Comparison of ENCODE assay signal across 22 cellular contexts in the genomic region with DNA sequence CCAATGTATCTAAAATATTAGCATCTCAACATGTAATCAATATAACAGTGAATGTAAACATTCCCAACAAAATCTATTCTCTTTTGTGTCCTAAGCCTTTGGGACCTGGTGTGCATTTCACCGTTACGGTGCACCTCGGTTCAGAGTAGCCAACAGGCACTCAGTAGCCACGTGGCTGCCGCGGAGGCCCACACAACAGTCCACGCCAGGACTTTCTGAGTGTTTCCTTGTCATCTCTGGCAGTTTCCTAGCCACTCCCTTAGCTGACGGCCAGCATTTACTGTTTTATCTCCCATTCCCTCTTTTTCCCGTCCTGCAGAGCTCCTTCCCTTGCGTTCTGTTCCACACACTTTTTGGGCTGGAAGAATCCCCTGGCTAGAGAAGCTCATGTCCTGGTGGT. TPM values are rescaled to one million over a fixed set of nuclear protein-coding genes. Genes with fewer than 3 reads are reported as not detected.
DNase-seq lines count a peak whose midpoint lies in the region; ATAC-seq, FAIRE-seq and TF ChIP-seq lines count a peak whose summit lies in the region.
"Had no signal": no experiment of that assay in that cellular context is flagged by ENCODE, and none has a peak within 500 bp of the region (broad histone marks: within the 10 kb centered on the region; RNA-seq: fewer than 3 reads in every experiment).

No MANE protein-coding gene starts in this region.

- peaks cover 21% of the 10 kb centered on the region for H3K4me1 Mint-ChIP-seq in neural progenitor cell
- H3K4me1 Mint-ChIP-seq: B cell had no signal

- H4K20me1 ChIP-seq in neural progenitor cell (ENCODE audit: low read depth) = no peaks in the 10 kb centered on the region
- H4K20me1 ChIP-seq: BLaER1 had no signal

- ATAC-seq in Right ventricle myocardium inferior = no peak
- no peak for ATAC-seq in Right ventricle myocardium superior (ENCODE audit: poor library complexity)
- ATAC-seq: CD8-positive, alpha-beta T cell had no signal

- H3K27me3 Mint-ChIP-seq in neural progenitor cell (ENCODE audit: insufficient read depth, low read depth) = peaks cover 4% of the 10 kb centered on the region
- H3K27me3 Mint-ChIP-seq: B cell; CD4-positive, CD25-positive, alpha-beta regulatory T cell had no signal

- H3K36me3 Mint-ChIP-seq in neural progenitor cell = peaks cover 9% of the 10 kb centered on the region

- H3K27ac ChIP-seq in kidney (ENCODE audit: low read depth in 2 of 2, low read length in 2 of 2) = no peak overlapping the region
- no peak overlapping the region for H3K27ac ChIP-seq in neural progenitor cell
- H3K27ac ChIP-seq in breast epithelium = no peak overlapping the region
- H3K27ac ChIP-seq: 22Rv1, C4-2B had no signal

- H3K9me3 ChIP-seq in kidney (ENCODE audit: control insufficient read depth in 1 of 2, low read length in 2 of 2) (no peaks in the 10 kb centered on the region), neural progenitor cell (ENCODE audit: low read depth) (no peaks in the 10 kb centered on the region), breast epithelium (no peaks in the 10 kb centered on the region)
- H3K9me3 ChIP-seq: BLaER1, Caco-2, HAP-1 had no signal

- no peak overlapping the region for H3K4me3 ChIP-seq in kidney (ENCODE audit: low read length in 2 of 2)
- H3K4me3 ChIP-seq in neural progenitor cell = no peak overlapping the region
- H3K4me3 ChIP-seq in breast epithelium = no peak overlapping the region
- H3K4me3 ChIP-seq: BLaER1, HAP-1 had no signal

- H3K27me3 ChIP-seq in neural progenitor cell (no peaks in the 10 kb centered on the region), breast epithelium (no peaks in the 10 kb centered on the region)
- H3K27me3 ChIP-seq: BLaER1 had no signal

- H3K4me2 ChIP-seq in neural progenitor cell = no peak overlapping the region
- H3K4me2 ChIP-seq: BLaER1 had no signal

- H3K27ac Mint-ChIP-seq in neural progenitor cell = peak overlapping the region; percentile 66
- H3K27ac Mint-ChIP-seq: B cell; CD4-positive, CD25-positive, alpha-beta regulatory T cell; CD8-positive, alpha-beta T cell; HFFc6 had no signal

- no peak overlapping the region for H3K4me3 Mint-ChIP-seq in neural progenitor cell
- H3K4me3 Mint-ChIP-seq: B cell; CD4-positive, CD25-positive, alpha-beta regulatory T cell; CD8-positive, alpha-beta T cell; HFFc6 had no signal

- H2AFZ ChIP-seq in neural progenitor cell (replicated peaks) = no peak overlapping the region

- DNase-seq in Right ventricle myocardium inferior (ENCODE audit: missing footprints) = peak; percentile 48
- no peak for DNase-seq in Right ventricle myocardium superior
- peak; percentile 25 for DNase-seq in kidney
- DNase-seq in neural progenitor cell (ENCODE audit: low spot score) = no peak
- DNase-seq in breast epithelium (ENCODE audit: low spot score in 2 of 2) = no peak
- DNase-seq in head of caudate nucleus = no peak
- DNase-seq: Caco-2; CD4-positive, CD25-positive, alpha-beta regulatory T cell; CD8-positive, alpha-beta T cell; DMS153; DND-41; GOT3; HFFc6 had no signal

- H3K4me1 ChIP-seq in kidney (ENCODE audit: control insufficient read depth in 1 of 2, insufficient read depth in 1 of 2, low read depth in 1 of 2, low read length in 2 of 2) = peaks cover 0 to 4% of the 10 kb centered on the region in 2 donors
- H3K4me1 ChIP-seq in neural progenitor cell = no peaks in the 10 kb centered on the region
- H3K4me1 ChIP-seq in breast epithelium = no peaks in the 10 kb centered on the region
- H3K4me1 ChIP-seq: HAP-1 had no signal

- FAIRE-seq in kidney (lab: Jason Lieb, UNC) = no peak
- FAIRE-seq: A204.1, G401.6, GM12892, H54 had no signal

- intact Hi-C loops in Right ventricle myocardium inferior (cut with DNase I) (no loop called here), Right ventricle myocardium superior (cut with DNase I) (no loop called here), kidney (cut with DNase I) (no loop called here), breast epithelium (cut with DNase I; ENCODE audit: low total_unique reads) (no loop called here), head of caudate nucleus (cut with DNase I) (no loop called here)

- H3K36me3 ChIP-seq in kidney (ENCODE audit: control insufficient read depth in 1 of 2, insufficient read depth in 2 of 2, low read length in 2 of 2) = peaks cover 3 to 6% of the 10 kb centered on the region in 2 donors
- no peaks in the 10 kb centered on the region for H3K36me3 ChIP-seq in neural progenitor cell
- H3K36me3 ChIP-seq in breast epithelium = no peaks in the 10 kb centered on the region
- H3K36me3 ChIP-seq: HAP-1 had no signal

- H3K9ac ChIP-seq in kidney (ENCODE audit: low read length in 2 of 2) (no peak overlapping the region), neural progenitor cell (no peak overlapping the region)
- H3K9ac ChIP-seq: BLaER1 had no signal

- no peak for TF ChIP-seq POLR2A in breast epithelium (IDR thresholded peaks at IDR 0.05)

- H3F3A ChIP-seq in neural progenitor cell (ENCODE audit: low read depth) = no peaks in the 10 kb centered on the region

- no peaks in the 10 kb centered on the region for H3K9me3 Mint-ChIP-seq in neural progenitor cell
- H3K9me3 Mint-ChIP-seq: CD4-positive, CD25-positive, alpha-beta regulatory T cell; CD8-positive, alpha-beta T cell; HFFc6 had no signal

- TF ChIP-seq CTCF in kidney (IDR thresholded peaks at IDR 0.05; ENCODE audit: borderline replicate concordance, extremely low read depth, insufficient read depth) (no peak), neural progenitor cell (IDR thresholded peaks at IDR 0.05) (no peak), breast epithelium (IDR thresholded peaks at IDR 0.05) (no peak)

- H3K79me2 ChIP-seq in neural progenitor cell (ENCODE audit: low read depth) = no peaks in the 10 kb centered on the region

RNA-seq across cellular contexts. Expression of gene VAC14, which starts 36.3 kb away (rescaled TPM):
- total RNA-seq in Right ventricle myocardium inferior (21.7 TPM), Right ventricle myocardium superior (17.4 TPM), kidney (36.8 TPM), neural progenitor cell (ENCODE audit: low replicate concordance) (16.1 and 50.3 TPM in 2 replicates), breast epithelium (10 to 100 TPM; 26.7 to 29.4 (median 28.5) TPM)
- polyA plus RNA-seq in kidney (ENCODE audit: insufficient read depth, low read depth, low replicate concordance) = 41.9 TPM

Comparison
In these comparisons a context has a peak if more than half of its experiments do, and no peak if none do; other contexts are left out.
1. DNase-seq: peak in Right ventricle myocardium inferior (single experiment) and kidney (single experiment); none in Right ventricle myocardium superior (single experiment), neural progenitor cell (single experiment), breast epithelium (0 of 2) and head of caudate nucleus (0 of 42).